ENCODE assay signal across 31 cellular contexts in genomic region chr16:50542703-50543102, GRCh38. TPM values are rescaled to one million over a fixed set of nuclear protein-coding genes. Genes with fewer than 3 reads are reported as not detected.
"Had no signal": no experiment of that assay in that cellular context is flagged by ENCODE, and none has a peak within 500 bp of the region (broad histone marks: within the 10 kb centered on the region; RNA-seq: fewer than 3 reads in every experiment).

No MANE protein-coding gene starts in this region.

- H3K4me3 ChIP-seq: colonic mucosa, coronary artery, dorsolateral prefrontal cortex, esophagus muscularis mucosa, esophagus squamous epithelium, gastrocnemius medialis, gastroesophageal sphincter, heart left ventricle, heart right ventricle had no signal

- H3K9me3 ChIP-seq: colonic mucosa, esophagus muscularis mucosa, esophagus squamous epithelium, gastrocnemius medialis, gastroesophageal sphincter, heart left ventricle, heart right ventricle had no signal

- H3K27ac Mint-ChIP-seq: dendritic cell treated with granulocyte-macrophage colony-stimulating factor and Interleukin-4, amounts not matched to agents 40 ng/mL and 50 ng/mL, for 4 days; effector memory CD8-positive, alpha-beta T cell; endodermal cell had no signal

- FAIRE-seq: colon, endometrium, endothelial cell of umbilical vein, frontal cortex had no signal

- H3K36me3 ChIP-seq: colonic mucosa, esophagus muscularis mucosa, esophagus squamous epithelium, gastrocnemius medialis, gastroesophageal sphincter, heart left ventricle, heart right ventricle had no signal

- H3K27me3 ChIP-seq: esophagus muscularis mucosa, gastroesophageal sphincter had no signal

- H3K4me3 Mint-ChIP-seq: dendritic cell treated with granulocyte-macrophage colony-stimulating factor and Interleukin-4, amounts not matched to agents 40 ng/mL and 50 ng/mL, for 4 days; effector memory CD8-positive, alpha-beta T cell; endodermal cell had no signal

- H3K27ac ChIP-seq: colonic mucosa, coronary artery, dorsolateral prefrontal cortex, epithelial cell of prostate, esophagus muscularis mucosa, esophagus squamous epithelium, foreskin keratinocyte, gastrocnemius medialis, gastroesophageal sphincter, heart left ventricle, heart right ventricle had no signal

- H3K4me1 ChIP-seq: colonic mucosa had no signal

- H3K9me3 Mint-ChIP-seq: dendritic cell treated with granulocyte-macrophage colony-stimulating factor and Interleukin-4, amounts not matched to agents 40 ng/mL and 50 ng/mL, for 4 days had no signal

- DNase-seq: colonic mucosa; cortex of kidney; dermis blood vessel endothelial cell; dorsolateral prefrontal cortex; effector CD4-positive, alpha-beta T cell; effector CD8-positive, alpha-beta T cell; effector memory CD4-positive, alpha-beta T cell; effector memory CD8-positive, alpha-beta T cell; endodermal cell; erythroblast; esophagus squamous epithelium; foreskin fibroblast; foreskin keratinocyte; foreskin melanocyte; gastrocnemius medialis; glutamatergic neuron; head of caudate nucleus; heart left ventricle; heart right ventricle had no signal

- ATAC-seq: effector memory CD8-positive, alpha-beta T cell; esophagus mucosa; foreskin keratinocyte; gastrocnemius medialis; gastroesophageal sphincter; heart left ventricle; heart right ventricle had no signal

RNA-seq across cellular contexts. Expression of gene NKD1, which starts 5.5 kb away (rescaled TPM):
- total RNA-seq: dermis blood vessel endothelial cell, endothelial cell of umbilical vein, epithelial cell of proximal tubule, fibroblast of villous mesenchyme had no signal
- polyA plus RNA-seq: endothelial cell of umbilical vein had no signal
